ENCODE assay signal across 13 cellular contexts in genomic region chr3:107596639-107597038, GRCh38.
"Had no signal": no experiment of that assay in that cellular context is flagged by ENCODE, and none has a peak within 500 bp of the region (broad histone marks: within the 10 kb centered on the region; RNA-seq: fewer than 3 reads in every experiment).

No MANE protein-coding gene starts in this region.

- H3K27me3 Mint-ChIP-seq: activated B cell treated with CpG ODN at 0.5 μM for 24 hours; stimulated activated naive CD8-positive, alpha-beta T cell treated with anti-CD3 and anti-CD28 coated beads, Interleukin-15, Interleukin-2, amounts not matched to agents 100 ng/mL and 50 ng/mL, for 24 hours had no signal

- H3K4me3 ChIP-seq: cardiac muscle cell, heart left ventricle, left lung had no signal

- H3K27ac ChIP-seq: cardiac muscle cell, heart left ventricle, left lung, parathyroid adenoma had no signal

- H3K9me3 ChIP-seq: left lung had no signal

- DNase-seq: activated B cell treated with CpG ODN at 0.5 μM for 24 hours; activated CD4-positive, alpha-beta T cell treated with anti-CD3 and anti-CD28 coated beads, Interleukin-2, amount 50 U/mL, for 1 hour; activated effector memory CD4-positive, alpha-beta T cell treated with anti-CD3 and anti-CD28 coated beads, Interleukin-2, amount 50 U/mL, for 16 hours; foreskin melanocyte; heart left ventricle; left lung; stimulated activated CD4-positive, alpha-beta T cell treated with anti-CD3 and anti-CD28 coated beads, Interleukin-4, amount 100 ng/mL, for 1 hour; stimulated activated CD8-positive, alpha-beta memory T cell treated with anti-CD3 and anti-CD28 coated beads, Interleukin-4, amount 100 ng/mL, for 48 hours; T-helper 2 cell had no signal

- H3K36me3 ChIP-seq: cardiac muscle cell, left lung had no signal

- H3K9ac ChIP-seq: parathyroid adenoma had no signal

- H3K27ac Mint-ChIP-seq: activated B cell treated with CpG ODN at 0.5 μM for 24 hours; stimulated activated naive CD8-positive, alpha-beta T cell treated with anti-CD3 and anti-CD28 coated beads, Interleukin-15, Interleukin-2, amounts not matched to agents 100 ng/mL and 50 ng/mL, for 24 hours had no signal

- H2AFZ ChIP-seq: parathyroid adenoma had no signal

- H3K4me3 Mint-ChIP-seq: activated B cell treated with CpG ODN at 0.5 μM for 24 hours; neural crest cell; stimulated activated naive CD8-positive, alpha-beta T cell treated with anti-CD3 and anti-CD28 coated beads, Interleukin-15, Interleukin-2, amounts not matched to agents 100 ng/mL and 50 ng/mL, for 24 hours had no signal

- H3K27me3 ChIP-seq: cardiac muscle cell, heart left ventricle, left lung had no signal

- H3K9me3 Mint-ChIP-seq: activated B cell treated with CpG ODN at 0.5 μM for 24 hours; neural crest cell; stimulated activated naive CD8-positive, alpha-beta T cell treated with anti-CD3 and anti-CD28 coated beads, Interleukin-15, Interleukin-2, amounts not matched to agents 100 ng/mL and 50 ng/mL, for 24 hours had no signal

- ATAC-seq: heart left ventricle, left lung had no signal
